15 cellular contexts compared by ENCODE assay signal in genomic region chr5:66877843-66878242, GRCh38.
A peak's percentile ranks its signal among the peaks of the same experiment; 100 is the strongest.
DNase-seq lines count a peak whose midpoint lies in the region; ATAC-seq, FAIRE-seq and TF ChIP-seq lines count a peak whose summit lies in the region.
"Had no signal": no experiment of that assay in that cellular context is flagged by ENCODE, and none has a peak within 500 bp of the region (broad histone marks: within the 10 kb centered on the region; RNA-seq: fewer than 3 reads in every experiment).

No MANE protein-coding gene starts in this region.

- H3K36me3 Mint-ChIP-seq in type B pancreatic cell, result no peaks in the 10 kb centered on the region
- H3K36me3 Mint-ChIP-seq: activated naive CD8-positive, alpha-beta T cell treated with anti-CD3 and anti-CD28 coated beads for 36 hours; WTC11 had no signal

- in situ Hi-C loops in Panc1 (cut with HindIII; ENCODE audit: low pct_unique_long_range_greater_than_20kb, low sequenced_read_pairs), result no loop called here

- H3K4me3 Mint-ChIP-seq in type B pancreatic cell, result no peak overlapping the region
- H3K4me3 Mint-ChIP-seq: activated naive CD8-positive, alpha-beta T cell treated with anti-CD3 and anti-CD28 coated beads for 36 hours; B cell; memory B cell; neural crest cell; WTC11 had no signal

- H3K27me3 ChIP-seq in Panc1 (ENCODE audit: control insufficient read depth, insufficient read depth, low read length), result no peaks in the 10 kb centered on the region
- H3K27me3 ChIP-seq in endothelial cell of umbilical vein (ENCODE audit: control insufficient read depth in 2 of 2, insufficient read depth in 2 of 2, low read length in 2 of 2), result no peaks in the 10 kb centered on the region
- no peaks in the 10 kb centered on the region for H3K27me3 ChIP-seq in spleen (replicated peaks in 1 of 7)
- H3K27me3 ChIP-seq: gastroesophageal sphincter had no signal

- TF ChIP-seq CTCF in Panc1 (IDR thresholded peaks at IDR 0.05) (no peak), endothelial cell of umbilical vein (IDR thresholded peaks at IDR 0.05; ENCODE audit: extremely low read depth in 1 of 2, insufficient read depth in 1 of 2, low read depth in 1 of 2, low read length in 2 of 2) (no peak), type B pancreatic cell (conservative IDR thresholded peaks at IDR 0.05) (no peak), spleen (IDR thresholded peaks at IDR 0.05 in 8 of 11, conservative IDR thresholded peaks at IDR 0.05 in 3 of 11) (no peak)

- DNase-seq in stimulated activated CD4-positive, alpha-beta T cell treated with anti-CD3 and anti-CD28 coated beads, Interleukin-15, amount 100 ng/mL, for 24 hours, result peak; percentile 32
- no peak for DNase-seq in stimulated activated CD4-positive, alpha-beta T cell treated with anti-CD3 and anti-CD28 coated beads, Interleukin-2, amount 100 ng/mL, for 48 hours
- DNase-seq in Panc1 (ENCODE audit: low read depth, low spot score), result no peak
- peak; percentile 68 for DNase-seq in endothelial cell of umbilical vein (ENCODE audit: low read depth, low spot score)
- DNase-seq in type B pancreatic cell (ENCODE audit: extremely low spot score, unreplicated experiment), result no peak
- no peak for DNase-seq in spleen
- no peak for DNase-seq in NAMALWA (ENCODE audit: low spot score)
- DNase-seq: activated naive CD8-positive, alpha-beta T cell treated with anti-CD3 and anti-CD28 coated beads for 36 hours; central memory CD4-positive, alpha-beta T cell; NCI-H526 had no signal

- ATAC-seq in Panc1, result peak; percentile 66; the same call in 1 of the 2 replicates
- ATAC-seq: gastroesophageal sphincter, WTC11 had no signal

- TF ChIP-seq POLR2A in endothelial cell of umbilical vein (IDR thresholded peaks at IDR 0.05; ENCODE audit: low read depth, low read length) (no peak), spleen (IDR thresholded peaks at IDR 0.05) (no peak)

- no peaks in the 10 kb centered on the region for H3K9me1 ChIP-seq in endothelial cell of umbilical vein (replicated peaks; ENCODE audit: control insufficient read depth, extremely low read depth, insufficient read depth, low read length)

- H3K36me3 ChIP-seq in Panc1 (ENCODE audit: control insufficient read depth, insufficient read depth, low read length) (no peaks in the 10 kb centered on the region), endothelial cell of umbilical vein (ENCODE audit: control insufficient read depth in 2 of 2, extremely low read depth in 1 of 2, insufficient read depth in 2 of 2, low read length in 2 of 2) (peaks cover 0 to 4% of the 10 kb centered on the region in 2 experiments), spleen (no peaks in the 10 kb centered on the region)
- H3K36me3 ChIP-seq: gastroesophageal sphincter had no signal

- H3K4me1 Mint-ChIP-seq in type B pancreatic cell (ENCODE audit: unreplicated experiment), result peaks cover 24% of the 10 kb centered on the region
- H3K4me1 Mint-ChIP-seq: B cell, memory B cell had no signal

- H3K4me3 ChIP-seq in Panc1 (ENCODE audit: low read depth in 2 of 2, low read length in 2 of 2) (no peak overlapping the region), endothelial cell of umbilical vein (replicated peaks in 1 of 3; ENCODE audit: insufficient read depth in 1 of 3, low read depth in 1 of 3, low read length in 3 of 3) (no peak overlapping the region), spleen (no peak overlapping the region)
- H3K4me3 ChIP-seq: gastroesophageal sphincter had no signal

- no peaks in the 10 kb centered on the region for H3K9me3 Mint-ChIP-seq in type B pancreatic cell
- H3K9me3 Mint-ChIP-seq: activated naive CD8-positive, alpha-beta T cell treated with anti-CD3 and anti-CD28 coated beads for 36 hours; memory B cell had no signal

- dilution Hi-C loops in endothelial cell of umbilical vein (cut with MboI; ENCODE audit: extremely low pct_ligation_motif_present, low sequenced_read_pairs), result no loop called here

- CTCF ChIA-PET in Panc1 (lab: Charles Lee), result no interaction called here
- CTCF ChIA-PET in endothelial cell of umbilical vein (lab: Charles Lee), result interaction anchor here (0.6 to 1.7 kb wide), 2 partner anchors 10 to 572 kb away, joined by 3 to 4 read pairs; no protein-coding TSS in a partner anchor

- POLR2A ChIA-PET in Panc1 (lab: Charles Lee) (no interaction called here), endothelial cell of umbilical vein (lab: Charles Lee) (no interaction called here)

- BruUV-seq in Panc1 (replicated peaks; lab: Mats Ljungman, UMichigan) (no TSS peak), endothelial cell of umbilical vein (replicated peaks; lab: Mats Ljungman, UMichigan) (no TSS peak)

- no peaks in the 10 kb centered on the region for H3K27me3 Mint-ChIP-seq in type B pancreatic cell
- H3K27me3 Mint-ChIP-seq: B cell had no signal

- H3K9me3 ChIP-seq in Panc1 (ENCODE audit: control insufficient read depth, insufficient read depth, low read depth, low read length), result no peaks in the 10 kb centered on the region
- H3K9me3 ChIP-seq in endothelial cell of umbilical vein (replicated peaks; ENCODE audit: control insufficient read depth, insufficient read depth, low read length), result no peaks in the 10 kb centered on the region
- no peaks in the 10 kb centered on the region for H3K9me3 ChIP-seq in spleen
- H3K9me3 ChIP-seq: gastroesophageal sphincter had no signal

- 73 to 87% (median 83%) methylated on average over 3 of the region's 3 CpGs for WGBS in spleen, 5 donors

- no peaks in the 10 kb centered on the region for H3K4me1 ChIP-seq in Panc1 (ENCODE audit: control insufficient read depth, insufficient read depth, low read length)
- peaks cover 31% of the 10 kb centered on the region for H3K4me1 ChIP-seq in endothelial cell of umbilical vein (ENCODE audit: control insufficient read depth, extremely low read depth, insufficient read depth, low read length)
- H3K4me1 ChIP-seq in spleen, result no peaks in the 10 kb centered on the region

- no peak overlapping the region for H3K4me2 ChIP-seq in endothelial cell of umbilical vein (ENCODE audit: insufficient read depth, low read length)

- H3K9ac ChIP-seq in endothelial cell of umbilical vein (replicated peaks; ENCODE audit: extremely low read depth, insufficient read depth, low read length), result no peak overlapping the region

- peaks cover 9% of the 10 kb centered on the region for H4K20me1 ChIP-seq in endothelial cell of umbilical vein (replicated peaks; ENCODE audit: control insufficient read depth, extremely low read depth, insufficient read depth, low read length)

- intact Hi-C loops in Panc1 (cut with micrococcal nuclease; ENCODE audit: unreplicated experiment) (no loop called here), endothelial cell of umbilical vein (cut with micrococcal nuclease) (no loop called here), spleen (cut with DNase I; ENCODE audit: low total_unique reads) (no loop called here)

- H3K27ac Mint-ChIP-seq in type B pancreatic cell, result no peak overlapping the region
- H3K27ac Mint-ChIP-seq: activated naive CD8-positive, alpha-beta T cell treated with anti-CD3 and anti-CD28 coated beads for 36 hours; B cell; memory B cell; WTC11 had no signal

- H3K27ac ChIP-seq in Panc1 (ENCODE audit: low read length) (no peak overlapping the region), endothelial cell of umbilical vein (ENCODE audit: insufficient read depth, low read depth, low read length) (no peak overlapping the region), spleen (no peak overlapping the region)
- H3K27ac ChIP-seq: gastroesophageal sphincter had no signal

- peak; percentile 62 for FAIRE-seq in endothelial cell of umbilical vein (lab: Jason Lieb, UNC)

- H2AFZ ChIP-seq in endothelial cell of umbilical vein (ENCODE audit: low read depth, low read length), result no peak overlapping the region

- no peaks in the 10 kb centered on the region for H3K79me2 ChIP-seq in endothelial cell of umbilical vein (ENCODE audit: control insufficient read depth, insufficient read depth, low read length)

TF ChIP-seq in endothelial cell of umbilical vein, 7 proteins besides CTCF, POLR2A, EP300 and RAD21:
- TF ChIP-seq JUN (IDR thresholded peaks at IDR 0.05; ENCODE audit: borderline replicate concordance, insufficient read depth, insufficient read length, low read depth) (peak; percentile 51), MAX (IDR thresholded peaks at IDR 0.05; ENCODE audit: insufficient read depth, insufficient read length) (no peak), FOS (IDR thresholded peaks at IDR 0.05; ENCODE audit: borderline replicate concordance, insufficient read depth, low read length) (peak; percentile 84), MYC (IDR thresholded peaks at IDR 0.05; ENCODE audit: low read depth, low read length) (no peak)

Comparison
In these comparisons a context has a peak if more than half of its experiments do, and no peak if none do; other contexts are left out.
1. DNase-seq: peak in stimulated activated CD4-positive, alpha-beta T cell treated with anti-CD3 and anti-CD28 coated beads, Interleukin-15, amount 100 ng/mL, for 24 hours (single experiment) and endothelial cell of umbilical vein (single experiment); none in stimulated activated CD4-positive, alpha-beta T cell treated with anti-CD3 and anti-CD28 coated beads, Interleukin-2, amount 100 ng/mL, for 48 hours (0 of 2), Panc1 (single experiment), type B pancreatic cell (single experiment), spleen (single experiment) and NAMALWA (single experiment).